Comparison of ENCODE assay signal across 2 cellular contexts in the genomic region with DNA sequence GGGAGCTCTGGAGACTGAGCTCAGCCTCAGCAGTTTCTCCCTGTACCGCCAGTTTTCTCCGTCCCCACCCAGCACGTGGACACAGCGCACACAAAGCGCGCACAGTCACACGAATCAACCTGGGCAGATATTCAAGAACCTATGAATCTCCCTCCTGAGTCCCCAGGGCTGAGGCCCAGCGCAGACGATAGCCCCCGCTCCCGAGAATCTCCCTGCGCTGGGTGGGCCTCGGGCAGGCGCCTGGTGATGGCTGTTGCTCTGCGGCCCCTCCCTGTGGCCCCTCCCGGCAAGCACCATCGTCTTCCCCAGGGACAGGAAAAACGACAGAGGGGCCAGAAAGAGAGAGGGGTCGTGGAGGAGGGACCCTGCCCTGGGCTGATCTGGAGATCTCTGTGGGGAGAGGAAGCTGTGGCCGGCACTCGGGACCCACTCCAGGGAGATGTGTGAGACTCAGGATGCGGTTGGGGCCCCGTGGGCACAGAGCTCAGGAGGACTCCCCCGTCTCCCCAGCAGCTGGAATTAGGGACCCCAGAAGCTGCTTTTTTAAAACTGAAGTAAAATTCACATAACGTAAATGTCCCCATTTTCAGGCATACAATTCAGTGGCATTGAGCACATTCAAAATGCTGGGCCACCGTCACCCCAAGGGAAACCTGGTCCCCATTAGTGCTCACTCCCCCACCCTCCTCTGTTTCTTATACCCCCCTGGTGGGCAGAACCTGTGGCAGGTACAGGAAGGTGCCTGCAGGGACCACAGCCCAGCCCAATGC.
TF ChIP-seq lines count a peak whose summit lies in the region.

No MANE protein-coding gene starts in this region.

TF ChIP-seq in IMR-90, 13 proteins besides CTCF, POLR2A, EP300 and RAD21:
- TF ChIP-seq RCOR1 (IDR thresholded peaks at IDR 0.05; ENCODE audit: insufficient replicate concordance, low read length) = no peak

TF ChIP-seq in HepG2, 621 proteins besides CTCF, POLR2A, EP300 and RAD21:
- TF ChIP-seq ZNF891 (CRISPR knock-in tag; IDR thresholded peaks at IDR 0.05) (no peak), MED8 (CRISPR knock-in tag; IDR thresholded peaks at IDR 0.05; ENCODE audit: insufficient replicate concordance) (no peak), ZNF44 (CRISPR knock-in tag; IDR thresholded peaks at IDR 0.05) (no peak), ZNF784 (CRISPR knock-in tag; IDR thresholded peaks at IDR 0.05; ENCODE audit: borderline replicate concordance) (no peak), RFX1 (IDR thresholded peaks at IDR 0.05) (no peak), ZNF552 (CRISPR knock-in tag; IDR thresholded peaks at IDR 0.05; ENCODE audit: borderline replicate concordance) (0 out of 2 replicates have a peak, but pooled peaks have one; percentile 4), ZBTB8A (CRISPR knock-in tag; IDR thresholded peaks at IDR 0.05; ENCODE audit: borderline replicate concordance, low read depth) (no peak), TSC22D2 (CRISPR knock-in tag; IDR thresholded peaks at IDR 0.05; ENCODE audit: borderline replicate concordance) (no peak)
- TF ChIP-seq, protein P1, sequence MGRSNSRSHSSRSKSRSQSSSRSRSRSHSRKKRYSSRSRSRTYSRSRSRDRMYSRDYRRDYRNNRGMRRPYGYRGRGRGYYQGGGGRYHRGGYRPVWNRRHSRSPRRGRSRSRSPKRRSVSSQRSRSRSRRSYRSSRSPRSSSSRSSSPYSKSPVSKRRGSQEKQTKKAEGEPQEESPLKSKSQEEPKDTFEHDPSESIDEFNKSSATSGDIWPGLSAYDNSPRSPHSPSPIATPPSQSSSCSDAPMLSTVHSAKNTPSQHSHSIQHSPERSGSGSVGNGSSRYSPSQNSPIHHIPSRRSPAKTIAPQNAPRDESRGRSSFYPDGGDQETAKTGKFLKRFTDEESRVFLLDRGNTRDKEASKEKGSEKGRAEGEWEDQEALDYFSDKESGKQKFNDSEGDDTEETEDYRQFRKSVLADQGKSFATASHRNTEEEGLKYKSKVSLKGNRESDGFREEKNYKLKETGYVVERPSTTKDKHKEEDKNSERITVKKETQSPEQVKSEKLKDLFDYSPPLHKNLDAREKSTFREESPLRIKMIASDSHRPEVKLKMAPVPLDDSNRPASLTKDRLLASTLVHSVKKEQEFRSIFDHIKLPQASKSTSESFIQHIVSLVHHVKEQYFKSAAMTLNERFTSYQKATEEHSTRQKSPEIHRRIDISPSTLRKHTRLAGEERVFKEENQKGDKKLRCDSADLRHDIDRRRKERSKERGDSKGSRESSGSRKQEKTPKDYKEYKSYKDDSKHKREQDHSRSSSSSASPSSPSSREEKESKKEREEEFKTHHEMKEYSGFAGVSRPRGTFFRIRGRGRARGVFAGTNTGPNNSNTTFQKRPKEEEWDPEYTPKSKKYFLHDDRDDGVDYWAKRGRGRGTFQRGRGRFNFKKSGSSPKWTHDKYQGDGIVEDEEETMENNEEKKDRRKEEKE (IDR thresholded peaks at IDR 0.05) = no peak
